Comparison of ENCODE assay signal across 8 cellular contexts in the genomic region with DNA sequence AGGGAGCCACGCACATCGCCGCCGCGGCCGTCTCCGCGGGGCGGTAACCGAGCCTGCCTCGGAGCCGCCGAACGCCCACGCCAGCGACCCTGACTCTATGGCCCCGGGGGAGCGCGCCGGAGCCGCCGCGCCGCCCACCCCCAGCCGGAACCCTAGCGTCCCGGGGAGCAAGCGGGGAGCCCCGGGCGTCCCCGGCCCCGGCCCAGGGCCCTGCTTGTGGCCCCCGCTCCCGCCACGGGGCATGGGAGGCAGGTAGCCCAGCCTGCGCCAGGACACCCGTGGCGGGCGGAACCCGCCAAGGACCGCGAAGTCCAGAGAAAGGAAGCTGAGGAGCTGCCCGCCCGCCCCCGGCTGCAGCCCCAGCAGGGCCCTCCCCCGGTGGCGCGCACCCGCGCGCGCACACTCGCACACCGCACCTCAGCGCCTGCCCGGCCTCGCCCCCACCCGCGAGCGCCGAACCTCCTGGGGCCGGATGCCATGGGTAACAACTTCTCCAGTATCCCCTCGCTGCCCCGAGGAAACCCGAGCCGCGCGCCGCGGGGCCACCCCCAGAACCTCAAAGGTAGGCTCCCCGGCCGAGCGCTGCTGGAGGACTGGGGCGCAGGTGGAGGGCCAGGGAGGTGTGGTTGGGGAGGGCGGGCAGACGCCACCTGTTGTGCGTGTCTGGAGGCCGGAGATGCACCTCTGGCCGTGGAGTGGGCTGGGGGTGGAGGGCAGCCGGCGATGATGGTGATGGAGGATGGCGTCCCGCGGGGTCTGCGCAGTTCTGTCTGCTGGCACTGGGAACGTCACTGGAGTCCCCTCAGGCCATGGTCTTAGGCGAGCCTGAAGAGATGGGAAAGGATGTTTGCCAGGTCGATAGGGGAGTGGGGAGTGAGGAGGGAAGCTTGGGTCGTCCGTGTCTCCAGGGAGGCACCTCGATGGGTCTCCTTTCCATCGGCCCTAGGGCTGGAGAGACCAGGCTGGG. TPM values are rescaled to one million over a fixed set of nuclear protein-coding genes. Genes with fewer than 3 reads are reported as not detected.
DNase-seq lines count a peak whose midpoint lies in the region; TF ChIP-seq lines count a peak whose summit lies in the region.

No MANE protein-coding gene starts in this region.

- no peak for TF ChIP-seq CTCF in esophagus squamous epithelium (IDR thresholded peaks at IDR 0.05)

- WGBS in esophagus squamous epithelium, 2 donors = 11 to 45% methylated on average over 5 to 7 of the region's 92 CpGs

- intact Hi-C loops in esophagus squamous epithelium (cut with DNase I) = no loop called here

- H3K27ac ChIP-seq in esophagus squamous epithelium = no peak overlapping the region

- H3K27me3 ChIP-seq in esophagus squamous epithelium = peaks cover 0 to 82% (median 10%) of the 10 kb centered on the region in 4 donors

- peaks cover 9 to 28% (median 14%) of the 10 kb centered on the region in 3 donors for H3K4me1 ChIP-seq in esophagus squamous epithelium

- DNase-seq in NCI-H510A (lab: John Stamatoyannopoulos, UW) (peak; percentile 28), NCI-H510A treated with DMSO at 0.1 percent for 48 hours (lab: John Stamatoyannopoulos, UW) (no peak), esophagus squamous epithelium (lab: John Stamatoyannopoulos, UW) (no peak), occipital lobe (lab: John Stamatoyannopoulos, UW) (peak; percentile 33), cerebellar nuclear complex (lab: John Stamatoyannopoulos, UW) (no peak), DMS153 treated with DMSO at 0.1 percent for 48 hours (lab: John Stamatoyannopoulos, UW; ENCODE audit: unreplicated experiment) (no peak), HUDEP-2 (lab: John Stamatoyannopoulos, UW; ENCODE audit: unreplicated experiment in 76 of 76) (no peak)
- DNase-seq in activated CD4-positive, alpha-beta T cell treated with anti-CD3 and anti-CD28 coated beads, Interleukin-2, amount 50 U/mL, for 1 hour = peak; percentile 8

- no peak for TF ChIP-seq POLR2A in esophagus squamous epithelium (IDR thresholded peaks at IDR 0.05)

- H3K9me3 ChIP-seq in esophagus squamous epithelium = no peaks in the 10 kb centered on the region

- H3K4me3 ChIP-seq in esophagus squamous epithelium = peak overlapping the region; percentile 33 to 79 (median 50)

- no peaks in the 10 kb centered on the region for H3K36me3 ChIP-seq in esophagus squamous epithelium

RNA-seq across cellular contexts. Expression of gene NEURL1, which starts 0.7 kb away (rescaled TPM):
- under 1 TPM in 1 of 4 donors, not detected in 3; 0.19 TPM for total RNA-seq in esophagus squamous epithelium
- total RNA-seq in occipital lobe = 25.1 TPM

RNA-seq across cellular contexts. Expression of gene CALHM3, which starts 15.2 kb away (rescaled TPM):
- total RNA-seq in esophagus squamous epithelium = not detected
- total RNA-seq in occipital lobe = not detected

RNA-seq across cellular contexts. Expression of gene CALHM1, which starts 35.5 kb away (rescaled TPM):
- total RNA-seq in esophagus squamous epithelium (not detected), occipital lobe (not detected)

RNA-seq across cellular contexts. Expression of gene CALHM2, which starts 42.0 kb away (rescaled TPM):
- total RNA-seq in esophagus squamous epithelium (10 to 100 TPM in 2 of 4 donors, 1 to 10 TPM in 2; 5.0 to 40.1 (median 9.3) TPM), occipital lobe (3.1 TPM)

Comparison
In these comparisons a context has a peak if more than half of its experiments do, and no peak if none do; other contexts are left out.
1. DNase-seq: peak in NCI-H510A (single experiment), activated CD4-positive, alpha-beta T cell treated with anti-CD3 and anti-CD28 coated beads, Interleukin-2, amount 50 U/mL, for 1 hour (single experiment) and occipital lobe (single experiment); none in NCI-H510A treated with DMSO at 0.1 percent for 48 hours (single experiment), esophagus squamous epithelium (single experiment), cerebellar nuclear complex (0 of 2), DMS153 treated with DMSO at 0.1 percent for 48 hours (single experiment) and HUDEP-2 (0 of 76).
2. RNA of gene NEURL1, which starts 0.7 kb away (total RNA-seq): 25.1 TPM in occipital lobe (single experiment); 0.19 TPM in esophagus squamous epithelium; every median in the first group is over 10 times any median in the second.